Comparison of ENCODE assay signal across 19 cellular contexts in genomic region chr3:132136334-132136716, GRCh38.
A peak's percentile ranks its signal among the peaks of the same experiment; 100 is the strongest.
DNase-seq lines count a peak whose midpoint lies in the region; ATAC-seq, FAIRE-seq and TF ChIP-seq lines count a peak whose summit lies in the region.
"Had no signal": no experiment of that assay in that cellular context is flagged by ENCODE, and none has a peak within 500 bp of the region (broad histone marks: within the 10 kb centered on the region; RNA-seq: fewer than 3 reads in every experiment).

No MANE protein-coding gene starts in this region.

- peaks cover 20% of the 10 kb centered on the region for H3K36me3 Mint-ChIP-seq in Calu3 (ENCODE audit: insufficient read depth, unreplicated experiment)
- no peaks in the 10 kb centered on the region for H3K36me3 Mint-ChIP-seq in activated naive CD4-positive, alpha-beta T cell treated with anti-CD3 and anti-CD28 coated beads, Interleukin-2, amount 10 ng/mL, durations not matched to agents 7 days and 5 days
- H3K36me3 Mint-ChIP-seq: activated naive CD8-positive, alpha-beta T cell; CD4-positive, CD25-positive, alpha-beta regulatory T cell had no signal

- no peak overlapping the region for H4K8ac ChIP-seq in neuronal stem cell (ENCODE audit: low read depth, low read length)

- no peak overlapping the region for H2BK5ac ChIP-seq in neuronal stem cell (ENCODE audit: low read length)

- CTCF ChIA-PET in Calu3 (lab: Charles Lee): interaction anchor here (0.5 to 2.5 kb wide), 14 partner anchors 10 to 264 kb away, joined by 3 to 27 read pairs (median 6); partner anchors contain the start of gene CPNE4
- CTCF ChIA-PET in endothelial cell of umbilical vein (lab: Charles Lee): interaction anchor here (1.0 to 2.4 kb wide), 5 partner anchors 9 to 101 kb away, joined by 3 to 21 read pairs (median 8); partner anchors contain the start of gene CPNE4
- CTCF ChIA-PET in activated naive CD4-positive, alpha-beta T cell treated with anti-CD3 and anti-CD28 coated beads, Interleukin-2, amount 10 ng/mL, durations not matched to agents 7 days and 5 days (lab: Charles Lee): no interaction called here

- H3K18ac ChIP-seq in neuronal stem cell (ENCODE audit: low read length): no peak overlapping the region

- peak overlapping the region; percentile 59 for H3K9ac ChIP-seq in endothelial cell of umbilical vein (replicated peaks; ENCODE audit: extremely low read depth, insufficient read depth, low read length)
- H3K9ac ChIP-seq in neuronal stem cell (ENCODE audit: low read depth, low read length, poor library complexity): no peak overlapping the region

- no peaks in the 10 kb centered on the region for H3K79me2 ChIP-seq in endothelial cell of umbilical vein (ENCODE audit: control insufficient read depth, insufficient read depth, low read length)

- H3K36me3 ChIP-seq in RWPE2 (ENCODE audit: low read depth) (no peaks in the 10 kb centered on the region), endothelial cell of umbilical vein (ENCODE audit: control insufficient read depth in 2 of 2, extremely low read depth in 1 of 2, insufficient read depth in 2 of 2, low read length in 2 of 2) (no peaks in the 10 kb centered on the region), neuronal stem cell (replicated peaks in 1 of 2; ENCODE audit: control insufficient read depth in 2 of 2, insufficient read depth in 2 of 2, low read length in 2 of 2) (no peaks in the 10 kb centered on the region)
- H3K36me3 ChIP-seq: heart right ventricle had no signal

- peak overlapping the region; percentile 74 for H3K4me3 Mint-ChIP-seq in Calu3 (ENCODE audit: low read depth, unreplicated experiment)
- H3K4me3 Mint-ChIP-seq in activated naive CD4-positive, alpha-beta T cell treated with anti-CD3 and anti-CD28 coated beads, Interleukin-2, amount 10 ng/mL, durations not matched to agents 7 days and 5 days: no peak overlapping the region
- H3K4me3 Mint-ChIP-seq: activated naive CD8-positive, alpha-beta T cell; CD4-positive, CD25-positive, alpha-beta regulatory T cell had no signal

- H3K4me2 ChIP-seq in endothelial cell of umbilical vein (ENCODE audit: insufficient read depth, low read length) (peak overlapping the region; percentile 61), neuronal stem cell (ENCODE audit: insufficient read depth, low read length, poor library complexity, severe bottlenecking) (no peak overlapping the region)

- TF ChIP-seq CTCF in Calu3 (IDR thresholded peaks at IDR 0.05; ENCODE audit: unreplicated experiment): no peak
- no peak for TF ChIP-seq CTCF in RWPE2 (IDR thresholded peaks at IDR 0.05; ENCODE audit: poor library complexity, severe bottlenecking)
- no peak for TF ChIP-seq CTCF in endothelial cell of umbilical vein (IDR thresholded peaks at IDR 0.05; ENCODE audit: extremely low read depth in 1 of 2, insufficient read depth in 1 of 2, low read depth in 1 of 2, low read length in 2 of 2)

- no peak overlapping the region for H2BK15ac ChIP-seq in neuronal stem cell (ENCODE audit: low read length)

- DNase-seq in Calu3: no peak
- DNase-seq in RWPE2 (ENCODE audit: low spot score): no peak
- no peak for DNase-seq in endothelial cell of umbilical vein (ENCODE audit: low read depth, low spot score)
- no peak for DNase-seq in neuronal stem cell (ENCODE audit: low spot score)
- DNase-seq in activated naive CD4-positive, alpha-beta T cell treated with anti-CD3 and anti-CD28 coated beads, Interleukin-2, amount 10 ng/mL, durations not matched to agents 7 days and 5 days: no peak
- DNase-seq: activated T-cell treated with anti-CD3 and anti-CD28 coated beads, Interleukin-2, amount 50 U/mL, for 48 hours; body of pancreas; CD4-positive, CD25-positive, alpha-beta regulatory T cell; GF-D8; heart right ventricle; left ventricle myocardium superior; NCI-H1048; occipital lobe; stimulated activated CD4-positive, alpha-beta T cell treated with anti-CD3 and anti-CD28 coated beads, Interleukin-15, amount 100 ng/mL, for 24 hours had no signal

- H4K91ac ChIP-seq in neuronal stem cell (ENCODE audit: low read depth, low read length, poor library complexity): no peak overlapping the region

- no peaks in the 10 kb centered on the region for H3K9me1 ChIP-seq in endothelial cell of umbilical vein (replicated peaks; ENCODE audit: control insufficient read depth, extremely low read depth, insufficient read depth, low read length)

- H2BK120ac ChIP-seq in neuronal stem cell (ENCODE audit: low read depth, low read length): no peak overlapping the region

- H3K9me3 ChIP-seq in RWPE2 (ENCODE audit: severe bottlenecking) (no peaks in the 10 kb centered on the region), endothelial cell of umbilical vein (replicated peaks; ENCODE audit: control insufficient read depth, insufficient read depth, low read length) (no peaks in the 10 kb centered on the region), neuronal stem cell (replicated peaks in 1 of 2; ENCODE audit: control insufficient read depth in 2 of 2, insufficient read depth in 1 of 2, low read depth in 1 of 2, low read length in 2 of 2) (no peaks in the 10 kb centered on the region)
- H3K9me3 ChIP-seq: body of pancreas had no signal

- H3K14ac ChIP-seq in neuronal stem cell (ENCODE audit: low read length): no peak overlapping the region

- no peak overlapping the region for H3K4ac ChIP-seq in neuronal stem cell (ENCODE audit: low read length)

- no peak for TF ChIP-seq POLR2A in endothelial cell of umbilical vein (IDR thresholded peaks at IDR 0.05; ENCODE audit: low read depth, low read length)

- dilution Hi-C loops in endothelial cell of umbilical vein (cut with MboI; ENCODE audit: extremely low pct_ligation_motif_present, low sequenced_read_pairs): no loop called here

- peak overlapping the region; percentile 99 for H3K27ac ChIP-seq in RWPE2 (ENCODE audit: poor library complexity, severe bottlenecking)
- H3K27ac ChIP-seq in endothelial cell of umbilical vein (ENCODE audit: insufficient read depth, low read depth, low read length): peak overlapping the region; percentile 92
- H3K27ac ChIP-seq in neuronal stem cell (replicated peaks; ENCODE audit: low read length): no peak overlapping the region
- H3K27ac ChIP-seq: body of pancreas, heart right ventricle had no signal

- H4K20me1 ChIP-seq in endothelial cell of umbilical vein (replicated peaks; ENCODE audit: control insufficient read depth, extremely low read depth, insufficient read depth, low read length): no peaks in the 10 kb centered on the region

- no peak overlapping the region for H2AK5ac ChIP-seq in neuronal stem cell (ENCODE audit: low read depth, low read length)

- H3K4me1 ChIP-seq in RWPE2 (ENCODE audit: insufficient read depth, poor library complexity, severe bottlenecking) (peaks cover 38% of the 10 kb centered on the region), endothelial cell of umbilical vein (ENCODE audit: control insufficient read depth, extremely low read depth, insufficient read depth, low read length) (peaks cover 26% of the 10 kb centered on the region), neuronal stem cell (ENCODE audit: control insufficient read depth in 2 of 2, insufficient read depth in 1 of 2, low read depth in 1 of 2, low read length in 2 of 2) (peaks cover 4 to 8% of the 10 kb centered on the region in 2 donors)
- H3K4me1 ChIP-seq: body of pancreas, heart right ventricle had no signal

- peaks cover 47% of the 10 kb centered on the region for H3K4me1 Mint-ChIP-seq in Calu3 (ENCODE audit: low read depth, unreplicated experiment)
- H3K4me1 Mint-ChIP-seq in activated naive CD4-positive, alpha-beta T cell treated with anti-CD3 and anti-CD28 coated beads, Interleukin-2, amount 10 ng/mL, durations not matched to agents 7 days and 5 days: no peaks in the 10 kb centered on the region
- H3K4me1 Mint-ChIP-seq: CD4-positive, CD25-positive, alpha-beta regulatory T cell had no signal

- intact Hi-C loops in Calu3 (cut with micrococcal nuclease; ENCODE audit: unreplicated experiment): loop anchor here (1.0 kb wide), 3 partner anchors 44 to 98 kb away; no protein-coding TSS in a partner anchor
- intact Hi-C loops in endothelial cell of umbilical vein (cut with micrococcal nuclease): loop anchor here (5.0 to 10.0 kb wide), 2 partner anchors 278 to 1244 kb away; partner anchors contain the start of genes ATP2C1 and DNAJC13

- no peak overlapping the region for H2BK12ac ChIP-seq in neuronal stem cell (ENCODE audit: low read length)

- H3K27ac Mint-ChIP-seq in Calu3 (ENCODE audit: unreplicated experiment): peak overlapping the region; percentile 99
- H3K27ac Mint-ChIP-seq in activated naive CD4-positive, alpha-beta T cell treated with anti-CD3 and anti-CD28 coated beads, Interleukin-2, amount 10 ng/mL, durations not matched to agents 7 days and 5 days: no peak overlapping the region
- H3K27ac Mint-ChIP-seq: activated naive CD8-positive, alpha-beta T cell; CD4-positive, CD25-positive, alpha-beta regulatory T cell had no signal

- FAIRE-seq in endothelial cell of umbilical vein (lab: Jason Lieb, UNC): no peak
- FAIRE-seq: colon had no signal

- no peak overlapping the region for H3K4me3 ChIP-seq in RWPE2 (ENCODE audit: severe bottlenecking)
- no peak overlapping the region for H3K4me3 ChIP-seq in endothelial cell of umbilical vein (replicated peaks in 1 of 3; ENCODE audit: insufficient read depth in 1 of 3, low read depth in 1 of 3, low read length in 3 of 3)
- no peak overlapping the region for H3K4me3 ChIP-seq in neuronal stem cell (ENCODE audit: low read length in 2 of 2)
- H3K4me3 ChIP-seq: body of pancreas, heart right ventricle had no signal

- no CpG with 5 or more reads among the region's 2 CpGs for WGBS in neuronal stem cell (ENCODE audit: extremely low coverage in 2 of 2, insufficient read length in 2 of 2, insufficient replicate concordance in 1 of 2), 2 donors

- H3K27me3 ChIP-seq in RWPE2 (ENCODE audit: insufficient read depth, poor library complexity, severe bottlenecking): no peaks in the 10 kb centered on the region
- H3K27me3 ChIP-seq in endothelial cell of umbilical vein (ENCODE audit: control insufficient read depth in 2 of 2, insufficient read depth in 2 of 2, low read length in 2 of 2): no peaks in the 10 kb centered on the region
- no peaks in the 10 kb centered on the region for H3K27me3 ChIP-seq in neuronal stem cell (ENCODE audit: control insufficient read depth in 3 of 3, insufficient read depth in 3 of 3, low read depth in 1 of 3, low read length in 3 of 3)
- H3K27me3 ChIP-seq: body of pancreas had no signal

- POLR2A ChIA-PET in endothelial cell of umbilical vein (lab: Charles Lee): no interaction called here

- H3K27me3 Mint-ChIP-seq in Calu3 (ENCODE audit: unreplicated experiment): no peaks in the 10 kb centered on the region
- H3K27me3 Mint-ChIP-seq in activated naive CD4-positive, alpha-beta T cell treated with anti-CD3 and anti-CD28 coated beads, Interleukin-2, amount 10 ng/mL, durations not matched to agents 7 days and 5 days: peaks cover 4% of the 10 kb centered on the region
- H3K27me3 Mint-ChIP-seq: CD4-positive, CD25-positive, alpha-beta regulatory T cell had no signal

- TSS peak; percentile 95 for BruUV-seq in Calu3 (replicated peaks; lab: Mats Ljungman, UMichigan)
- BruUV-seq in endothelial cell of umbilical vein (replicated peaks; lab: Mats Ljungman, UMichigan): no TSS peak

- H2AFZ ChIP-seq in endothelial cell of umbilical vein (ENCODE audit: low read depth, low read length) (peak overlapping the region; percentile 58), neuronal stem cell (ENCODE audit: low read length) (peak overlapping the region; percentile 10)

- no peak for ATAC-seq in RWPE2 (ENCODE audit: low read depth)
- ATAC-seq in HG03045 (IDR thresholded peaks at IDR 0.05; ENCODE audit: unreplicated experiment): no peak
- no peak for ATAC-seq in HG02970 (IDR thresholded peaks at IDR 0.05; ENCODE audit: low FRiP score, unreplicated experiment)
- no peak for ATAC-seq in HG03196 (IDR thresholded peaks at IDR 0.05; ENCODE audit: unreplicated experiment)
- ATAC-seq: body of pancreas, heart right ventricle, left ventricle myocardium superior had no signal

- peaks cover 4% of the 10 kb centered on the region for H3K9me3 Mint-ChIP-seq in Calu3 (ENCODE audit: low read depth, unreplicated experiment)
- peaks cover 2% of the 10 kb centered on the region for H3K9me3 Mint-ChIP-seq in activated naive CD4-positive, alpha-beta T cell treated with anti-CD3 and anti-CD28 coated beads, Interleukin-2, amount 10 ng/mL, durations not matched to agents 7 days and 5 days

- no peaks in the 10 kb centered on the region for H3K79me1 ChIP-seq in neuronal stem cell (ENCODE audit: low read depth, low read length)

- H3K23ac ChIP-seq in neuronal stem cell (ENCODE audit: low read depth, low read length, poor library complexity): no peak overlapping the region
